In the genomic region with DNA sequence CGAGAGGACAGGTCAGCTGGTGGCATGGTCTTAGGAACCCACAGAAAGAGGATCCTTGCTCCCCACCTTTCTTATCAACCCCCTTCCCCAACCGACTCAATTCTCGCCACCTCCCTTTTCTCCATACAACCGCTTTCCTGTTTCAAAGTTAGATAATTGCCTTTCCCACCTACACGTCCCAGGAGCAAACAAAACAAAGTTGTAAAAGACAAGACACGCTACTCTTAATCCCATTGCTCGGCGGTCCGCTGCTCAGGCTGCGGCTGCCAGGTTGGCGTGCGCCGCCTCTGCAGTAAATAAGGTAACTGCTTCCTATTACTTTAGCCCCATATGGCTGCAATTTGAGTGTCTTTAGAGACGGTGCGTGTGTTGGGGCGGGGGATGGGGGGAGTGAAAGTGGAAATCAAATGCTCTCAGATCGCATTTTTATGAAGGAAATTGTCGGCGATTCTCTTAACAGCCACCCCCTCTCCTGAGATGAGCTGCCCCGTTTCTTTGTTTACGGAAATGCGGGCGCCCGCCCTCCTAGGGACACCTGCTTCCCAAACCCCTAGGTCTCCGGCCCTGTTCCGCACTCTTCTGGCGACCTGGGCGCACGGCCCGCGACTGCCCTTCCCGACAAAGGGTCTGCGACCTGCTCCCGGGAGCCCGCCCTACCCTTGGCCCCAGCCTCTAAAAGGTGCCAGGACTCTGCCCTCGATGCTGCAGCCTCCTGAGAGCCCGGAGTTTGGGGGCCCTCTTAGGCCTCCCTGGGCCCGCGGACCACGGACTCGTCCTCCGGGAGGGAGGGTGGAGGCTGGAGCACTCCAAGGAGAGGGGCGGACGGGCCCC, we compare ENCODE assay signal across 1 cellular context.
TF ChIP-seq lines count a peak whose summit lies in the region.

No MANE protein-coding gene starts in this region.

TF ChIP-seq in HepG2, 621 proteins besides CTCF, POLR2A, EP300 and RAD21 (continued from another document and continues in another):
- TF ChIP-seq, protein P1, sequence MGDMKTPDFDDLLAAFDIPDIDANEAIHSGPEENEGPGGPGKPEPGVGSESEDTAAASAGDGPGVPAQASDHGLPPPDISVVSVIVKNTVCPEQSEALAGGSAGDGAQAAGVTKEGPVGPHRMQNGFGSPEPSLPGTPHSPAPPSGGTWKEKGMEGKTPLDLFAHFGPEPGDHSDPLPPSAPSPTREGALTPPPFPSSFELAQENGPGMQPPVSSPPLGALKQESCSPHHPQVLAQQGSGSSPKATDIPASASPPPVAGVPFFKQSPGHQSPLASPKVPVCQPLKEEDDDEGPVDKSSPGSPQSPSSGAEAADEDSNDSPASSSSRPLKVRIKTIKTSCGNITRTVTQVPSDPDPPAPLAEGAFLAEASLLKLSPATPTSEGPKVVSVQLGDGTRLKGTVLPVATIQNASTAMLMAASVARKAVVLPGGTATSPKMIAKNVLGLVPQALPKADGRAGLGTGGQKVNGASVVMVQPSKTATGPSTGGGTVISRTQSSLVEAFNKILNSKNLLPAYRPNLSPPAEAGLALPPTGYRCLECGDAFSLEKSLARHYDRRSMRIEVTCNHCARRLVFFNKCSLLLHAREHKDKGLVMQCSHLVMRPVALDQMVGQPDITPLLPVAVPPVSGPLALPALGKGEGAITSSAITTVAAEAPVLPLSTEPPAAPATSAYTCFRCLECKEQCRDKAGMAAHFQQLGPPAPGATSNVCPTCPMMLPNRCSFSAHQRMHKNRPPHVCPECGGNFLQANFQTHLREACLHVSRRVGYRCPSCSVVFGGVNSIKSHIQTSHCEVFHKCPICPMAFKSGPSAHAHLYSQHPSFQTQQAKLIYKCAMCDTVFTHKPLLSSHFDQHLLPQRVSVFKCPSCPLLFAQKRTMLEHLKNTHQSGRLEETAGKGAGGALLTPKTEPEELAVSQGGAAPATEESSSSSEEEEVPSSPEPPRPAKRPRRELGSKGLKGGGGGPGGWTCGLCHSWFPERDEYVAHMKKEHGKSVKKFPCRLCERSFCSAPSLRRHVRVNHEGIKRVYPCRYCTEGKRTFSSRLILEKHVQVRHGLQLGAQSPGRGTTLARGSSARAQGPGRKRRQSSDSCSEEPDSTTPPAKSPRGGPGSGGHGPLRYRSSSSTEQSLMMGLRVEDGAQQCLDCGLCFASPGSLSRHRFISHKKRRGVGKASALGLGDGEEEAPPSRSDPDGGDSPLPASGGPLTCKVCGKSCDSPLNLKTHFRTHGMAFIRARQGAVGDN (CRISPR knock-in tag; IDR thresholded peaks at IDR 0.05): no peak
- TF ChIP-seq, protein P2, sequence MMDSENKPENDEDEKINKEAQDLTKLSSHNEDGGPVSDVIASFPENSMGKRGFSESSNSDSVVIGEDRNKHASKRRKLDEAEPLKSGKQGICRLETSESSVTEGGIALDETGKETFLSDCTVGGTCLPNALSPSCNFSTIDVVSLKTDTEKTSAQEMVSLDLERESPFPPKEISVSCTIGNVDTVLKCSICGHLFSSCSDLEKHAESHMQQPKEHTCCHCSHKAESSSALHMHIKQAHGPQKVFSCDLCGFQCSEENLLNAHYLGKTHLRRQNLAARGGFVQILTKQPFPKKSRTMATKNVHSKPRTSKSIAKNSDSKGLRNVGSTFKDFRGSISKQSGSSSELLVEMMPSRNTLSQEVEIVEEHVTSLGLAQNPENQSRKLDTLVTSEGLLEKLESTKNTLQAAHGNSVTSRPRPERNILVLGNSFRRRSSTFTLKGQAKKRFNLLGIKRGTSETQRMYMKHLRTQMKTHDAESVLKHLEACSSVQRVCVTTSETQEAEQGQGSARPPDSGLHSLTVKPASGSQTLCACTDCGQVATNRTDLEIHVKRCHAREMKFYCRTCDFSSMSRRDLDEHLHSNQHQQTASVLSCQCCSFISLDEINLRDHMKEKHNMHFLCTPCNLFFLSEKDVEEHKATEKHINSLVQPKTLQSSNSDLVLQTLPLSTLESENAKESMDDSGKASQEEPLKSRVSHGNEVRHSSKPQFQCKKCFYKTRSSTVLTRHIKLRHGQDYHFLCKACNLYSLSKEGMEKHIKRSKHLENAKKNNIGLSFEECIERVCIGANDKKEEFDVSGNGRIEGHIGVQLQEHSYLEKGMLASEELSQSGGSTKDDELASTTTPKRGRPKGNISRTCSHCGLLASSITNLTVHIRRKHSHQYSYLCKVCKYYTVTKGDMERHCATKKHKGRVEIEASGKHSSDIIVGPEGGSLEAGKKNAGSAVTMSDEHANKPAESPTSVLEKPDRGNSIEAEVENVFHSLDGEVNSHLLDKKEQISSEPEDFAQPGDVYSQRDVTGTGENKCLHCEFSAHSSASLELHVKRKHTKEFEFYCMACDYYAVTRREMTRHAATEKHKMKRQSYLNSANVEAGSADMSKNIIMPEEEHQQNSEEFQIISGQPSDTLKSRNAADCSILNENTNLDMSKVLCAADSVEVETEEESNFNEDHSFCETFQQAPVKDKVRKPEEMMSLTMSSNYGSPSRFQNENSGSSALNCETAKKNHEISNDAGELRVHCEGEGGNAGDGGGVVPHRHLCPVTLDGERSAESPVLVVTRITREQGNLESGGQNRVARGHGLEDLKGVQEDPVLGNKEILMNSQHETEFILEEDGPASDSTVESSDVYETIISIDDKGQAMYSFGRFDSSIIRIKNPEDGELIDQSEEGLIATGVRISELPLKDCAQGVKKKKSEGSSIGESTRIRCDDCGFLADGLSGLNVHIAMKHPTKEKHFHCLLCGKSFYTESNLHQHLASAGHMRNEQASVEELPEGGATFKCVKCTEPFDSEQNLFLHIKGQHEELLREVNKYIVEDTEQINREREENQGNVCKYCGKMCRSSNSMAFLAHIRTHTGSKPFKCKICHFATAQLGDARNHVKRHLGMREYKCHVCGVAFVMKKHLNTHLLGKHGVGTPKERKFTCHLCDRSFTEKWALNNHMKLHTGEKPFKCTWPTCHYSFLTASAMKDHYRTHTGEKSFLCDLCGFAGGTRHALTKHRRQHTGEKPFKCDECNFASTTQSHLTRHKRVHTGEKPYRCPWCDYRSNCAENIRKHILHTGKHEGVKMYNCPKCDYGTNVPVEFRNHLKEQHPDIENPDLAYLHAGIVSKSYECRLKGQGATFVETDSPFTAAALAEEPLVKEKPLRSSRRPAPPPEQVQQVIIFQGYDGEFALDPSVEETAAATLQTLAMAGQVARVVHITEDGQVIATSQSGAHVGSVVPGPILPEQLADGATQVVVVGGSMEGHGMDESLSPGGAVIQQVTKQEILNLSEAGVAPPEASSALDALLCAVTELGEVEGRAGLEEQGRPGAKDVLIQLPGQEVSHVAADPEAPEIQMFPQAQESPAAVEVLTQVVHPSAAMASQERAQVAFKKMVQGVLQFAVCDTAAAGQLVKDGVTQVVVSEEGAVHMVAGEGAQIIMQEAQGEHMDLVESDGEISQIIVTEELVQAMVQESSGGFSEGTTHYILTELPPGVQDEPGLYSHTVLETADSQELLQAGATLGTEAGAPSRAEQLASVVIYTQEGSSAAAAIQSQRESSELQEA (CRISPR knock-in tag; IDR thresholded peaks at IDR 0.05; ENCODE audit: not compliant biosample characterization): peak; percentile 82
- TF ChIP-seq, protein P3, sequence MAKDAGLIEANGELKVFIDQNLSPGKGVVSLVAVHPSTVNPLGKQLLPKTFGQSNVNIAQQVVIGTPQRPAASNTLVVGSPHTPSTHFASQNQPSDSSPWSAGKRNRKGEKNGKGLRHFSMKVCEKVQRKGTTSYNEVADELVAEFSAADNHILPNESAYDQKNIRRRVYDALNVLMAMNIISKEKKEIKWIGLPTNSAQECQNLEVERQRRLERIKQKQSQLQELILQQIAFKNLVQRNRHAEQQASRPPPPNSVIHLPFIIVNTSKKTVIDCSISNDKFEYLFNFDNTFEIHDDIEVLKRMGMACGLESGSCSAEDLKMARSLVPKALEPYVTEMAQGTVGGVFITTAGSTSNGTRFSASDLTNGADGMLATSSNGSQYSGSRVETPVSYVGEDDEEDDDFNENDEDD (CRISPR knock-in tag; IDR thresholded peaks at IDR 0.05; ENCODE audit: borderline replicate concordance): no peak
- TF ChIP-seq, protein P4, sequence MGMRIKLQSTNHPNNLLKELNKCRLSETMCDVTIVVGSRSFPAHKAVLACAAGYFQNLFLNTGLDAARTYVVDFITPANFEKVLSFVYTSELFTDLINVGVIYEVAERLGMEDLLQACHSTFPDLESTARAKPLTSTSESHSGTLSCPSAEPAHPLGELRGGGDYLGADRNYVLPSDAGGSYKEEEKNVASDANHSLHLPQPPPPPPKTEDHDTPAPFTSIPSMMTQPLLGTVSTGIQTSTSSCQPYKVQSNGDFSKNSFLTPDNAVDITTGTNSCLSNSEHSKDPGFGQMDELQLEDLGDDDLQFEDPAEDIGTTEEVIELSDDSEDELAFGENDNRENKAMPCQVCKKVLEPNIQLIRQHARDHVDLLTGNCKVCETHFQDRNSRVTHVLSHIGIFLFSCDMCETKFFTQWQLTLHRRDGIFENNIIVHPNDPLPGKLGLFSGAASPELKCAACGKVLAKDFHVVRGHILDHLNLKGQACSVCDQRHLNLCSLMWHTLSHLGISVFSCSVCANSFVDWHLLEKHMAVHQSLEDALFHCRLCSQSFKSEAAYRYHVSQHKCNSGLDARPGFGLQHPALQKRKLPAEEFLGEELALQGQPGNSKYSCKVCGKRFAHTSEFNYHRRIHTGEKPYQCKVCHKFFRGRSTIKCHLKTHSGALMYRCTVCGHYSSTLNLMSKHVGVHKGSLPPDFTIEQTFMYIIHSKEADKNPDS (CRISPR knock-in tag; IDR thresholded peaks at IDR 0.05): no peak
- TF ChIP-seq MAZ (IDR thresholded peaks at IDR 0.05; ENCODE audit: borderline replicate concordance, low read depth, low read length) (no peak), MAZ (CRISPR knock-in tag; IDR thresholded peaks at IDR 0.05; ENCODE audit: low read depth) (peak; percentile 51; the same call in 1 of the 2 replicates), FOXP4 (CRISPR knock-in tag; IDR thresholded peaks at IDR 0.05) (peak; percentile 32; the same call in 1 of the 2 replicates), KDM5B (CRISPR knock-in tag; IDR thresholded peaks at IDR 0.05; ENCODE audit: borderline replicate concordance) (no peak), CHD2 (IDR thresholded peaks at IDR 0.05; ENCODE audit: low read depth, low read length) (no peak), ZNF746 (CRISPR knock-in tag; IDR thresholded peaks at IDR 0.05) (no peak), ZNF12 (CRISPR knock-in tag; IDR thresholded peaks at IDR 0.05) (no peak), CREM (IDR thresholded peaks at IDR 0.05) (no peak), CREM (CRISPR knock-in tag; IDR thresholded peaks at IDR 0.05) (no peak), ZNF512B (CRISPR knock-in tag; IDR thresholded peaks at IDR 0.05; ENCODE audit: borderline replicate concordance) (0 out of 2 replicates have a peak, but pooled peaks have one; percentile 44), GMEB2 (CRISPR knock-in tag; IDR thresholded peaks at IDR 0.05; ENCODE audit: low read depth) (no peak)
